Comparison of ENCODE assay signal across 33 cellular contexts in genomic region chr19:50823389-50824042, GRCh38. TPM values are rescaled to one million over a fixed set of nuclear protein-coding genes. Genes with fewer than 3 reads are reported as not detected.
DNase-seq lines count a peak whose midpoint lies in the region; ATAC-seq, FAIRE-seq and TF ChIP-seq lines count a peak whose summit lies in the region.
"Had no signal": no experiment of that assay in that cellular context is flagged by ENCODE, and none has a peak within 500 bp of the region (broad histone marks: within the 10 kb centered on the region; RNA-seq: fewer than 3 reads in every experiment).

KLK1 (minus strand) TSS chr19:50823787; CDS start chr19:50823748, 39 bp downstream.

- H3K27me3 ChIP-seq in SJCRH30 = 0 out of 2 replicates have a peak, but pooled peaks cover 3% of the 10 kb centered on the region
- peaks cover 12% of the 10 kb centered on the region for H3K27me3 ChIP-seq in effector memory CD4-positive, alpha-beta T cell (replicated peaks; ENCODE audit: control insufficient read depth, insufficient read depth, low read length, poor library complexity, severe bottlenecking)

- no peak for TF ChIP-seq CTCF in D721Med (IDR thresholded peaks at IDR 0.05; ENCODE audit: insufficient read depth, missing control alignments)

- H3K9me3 ChIP-seq in SJCRH30 (replicated peaks) = no peaks in the 10 kb centered on the region
- H3K9me3 ChIP-seq in effector memory CD4-positive, alpha-beta T cell (ENCODE audit: control insufficient read depth, low read length) = no peaks in the 10 kb centered on the region
- H3K9me3 ChIP-seq: esophagus muscularis mucosa, heart right ventricle had no signal

- H3K27ac ChIP-seq in SJCRH30 = no peak within 1 kb of the TSS
- H3K27ac ChIP-seq in effector memory CD4-positive, alpha-beta T cell (ENCODE audit: insufficient read depth, low read length, poor library complexity, severe bottlenecking) = no peak within 1 kb of the TSS
- H3K27ac ChIP-seq: cardiac muscle cell, esophagus muscularis mucosa, foreskin keratinocyte, heart right ventricle, stomach, tibial nerve had no signal

- peak; percentile 4 for ATAC-seq in stimulated activated memory B cell treated with anti-CD40 and anti-IgM and Interleukin-4, amounts not matched to agents 10 μg/mL and 1 μg/mL and 100 μg/mL, for 72 hours
- ATAC-seq: activated CD4-positive, CD25-positive, alpha-beta regulatory T cell treated with anti-CD3 and anti-CD28 coated beads, Interleukin-2, amount 50 U/mL, for 24 hours; activated CD8-positive, alpha-beta T cell treated with anti-CD3 and anti-CD28 coated beads for 36 hours; foreskin keratinocyte had no signal

- peaks cover 34% of the 10 kb centered on the region for H3K27me3 Mint-ChIP-seq in stimulated activated memory B cell treated with anti-CD40 and anti-IgM and Interleukin-4, amounts not matched to agents 10 μg/mL and 1 μg/mL and 100 μg/mL, for 72 hours

- H3K27ac Mint-ChIP-seq in stimulated activated memory B cell treated with anti-CD40 and anti-IgM and Interleukin-4, amounts not matched to agents 10 μg/mL and 1 μg/mL and 100 μg/mL, for 72 hours = peak within 1 kb of the TSS; percentile 75
- H3K27ac Mint-ChIP-seq: activated CD8-positive, alpha-beta T cell treated with anti-CD3 and anti-CD28 coated beads for 36 hours; activated naive CD8-positive, alpha-beta T cell treated with anti-CD3 and anti-CD28 coated beads for 36 hours; activated T-helper 2 cell treated with anti-CD3 and anti-CD28 coated beads, Interferon-gamma antibody, Interleukin-2, Interleukin-4, amounts not matched to agents 10 μg/mL and 5 μg/mL and 100 μg/mL, durations not matched to agents 14 hours and 24 hours and 36 hours; endodermal cell had no signal

- peaks cover 11% of the 10 kb centered on the region; the same call in 1 of the 2 replicates for H3K4me1 ChIP-seq in SJCRH30
- H3K4me1 ChIP-seq in effector memory CD4-positive, alpha-beta T cell (ENCODE audit: control insufficient read depth, insufficient read depth, low read length, poor library complexity, severe bottlenecking) = peaks cover 1% of the 10 kb centered on the region
- H3K4me1 ChIP-seq: foreskin keratinocyte had no signal

- H3K4me1 Mint-ChIP-seq in stimulated activated memory B cell treated with anti-CD40 and anti-IgM and Interleukin-4, amounts not matched to agents 10 μg/mL and 1 μg/mL and 100 μg/mL, for 72 hours = peaks cover 56% of the 10 kb centered on the region

- no peak within 1 kb of the TSS for H3K4me3 ChIP-seq in SJCRH30
- no peak within 1 kb of the TSS for H3K4me3 ChIP-seq in effector memory CD4-positive, alpha-beta T cell (ENCODE audit: insufficient read depth, low read depth, low read length, poor library complexity, severe bottlenecking)
- H3K4me3 ChIP-seq: cardiac muscle cell, esophagus muscularis mucosa, heart right ventricle, stomach, tibial nerve had no signal

- peaks cover 5% of the 10 kb centered on the region for H3K9me3 Mint-ChIP-seq in stimulated activated memory B cell treated with anti-CD40 and anti-IgM and Interleukin-4, amounts not matched to agents 10 μg/mL and 1 μg/mL and 100 μg/mL, for 72 hours
- H3K9me3 Mint-ChIP-seq: activated CD8-positive, alpha-beta T cell treated with anti-CD3 and anti-CD28 coated beads for 36 hours; activated naive CD8-positive, alpha-beta T cell treated with anti-CD3 and anti-CD28 coated beads for 36 hours; activated T-helper 2 cell treated with anti-CD3 and anti-CD28 coated beads, Interferon-gamma antibody, Interleukin-2, Interleukin-4, amounts not matched to agents 10 μg/mL and 5 μg/mL and 100 μg/mL, durations not matched to agents 14 hours and 24 hours and 36 hours; endodermal cell had no signal

- DNase-seq in D721Med (ENCODE audit: insufficient read length, low spot score) = peak; percentile 11
- DNase-seq in SJCRH30 = peak; percentile 29 to 30
- DNase-seq in islet precursor cell = peak; percentile 37
- DNase-seq in activated CD4-positive, alpha-beta T cell treated with anti-CD3 and anti-CD28 coated beads, Interleukin-2, amount 50 U/mL, for 4 hours = no peak
- no peak for DNase-seq in stimulated activated CD4-positive, alpha-beta T cell treated with anti-CD3 and anti-CD28 coated beads, Interleukin-2, amount 100 ng/mL, for 48 hours
- DNase-seq in NCI-H2107 (lab: John Stamatoyannopoulos, UW) = no peak
- DNase-seq in effector memory CD4-positive, alpha-beta T cell = no peak
- DNase-seq: activated CD8-positive, alpha-beta T cell treated with anti-CD3 and anti-CD28 coated beads for 36 hours; activated naive CD8-positive, alpha-beta T cell treated with anti-CD3 and anti-CD28 coated beads for 36 hours; C1 segment of cervical spinal cord; cortex of kidney; endodermal cell; foreskin keratinocyte; GOT3; heart right ventricle; IMR-90; left cardiac atrium; mesendoderm; NCI-H1092 treated with DMSO at 0.1 percent for 48 hours; NCI-H187 treated with DMSO at 0.1 percent for 48 hours; NCI-H526 treated with DMSO at 0.1 percent for 48 hours; stomach; T-helper 1 cell had no signal

- FAIRE-seq in D721Med (lab: Jason Lieb, UNC) = no peak
- FAIRE-seq: GM12891, TTC549 had no signal

- H3K36me3 ChIP-seq in SJCRH30 = no peaks in the 10 kb centered on the region
- no peaks in the 10 kb centered on the region for H3K36me3 ChIP-seq in effector memory CD4-positive, alpha-beta T cell (ENCODE audit: control insufficient read depth, insufficient read depth, low read length)
- H3K36me3 ChIP-seq: cardiac muscle cell, esophagus muscularis mucosa, heart right ventricle, stomach, tibial nerve had no signal

- H3K4me3 Mint-ChIP-seq in stimulated activated memory B cell treated with anti-CD40 and anti-IgM and Interleukin-4, amounts not matched to agents 10 μg/mL and 1 μg/mL and 100 μg/mL, for 72 hours = no peak within 1 kb of the TSS
- H3K4me3 Mint-ChIP-seq: activated CD8-positive, alpha-beta T cell treated with anti-CD3 and anti-CD28 coated beads for 36 hours; activated naive CD8-positive, alpha-beta T cell treated with anti-CD3 and anti-CD28 coated beads for 36 hours; endodermal cell had no signal

- no peaks in the 10 kb centered on the region for H3K36me3 Mint-ChIP-seq in stimulated activated memory B cell treated with anti-CD40 and anti-IgM and Interleukin-4, amounts not matched to agents 10 μg/mL and 1 μg/mL and 100 μg/mL, for 72 hours
- H3K36me3 Mint-ChIP-seq: activated naive CD8-positive, alpha-beta T cell treated with anti-CD3 and anti-CD28 coated beads for 36 hours had no signal

RNA-seq across cellular contexts. Expression of gene KLK1, which starts in this region (rescaled TPM):
- 0.13 and 0.18 TPM in 2 replicates for total RNA-seq in SJCRH30 (2014; rRNA removed; shearing (Covaris generic))
- total RNA-seq: cardiac muscle cell, Daoy, esophagus muscularis mucosa, IMR-90, pulmonary artery endothelial cell had no signal

Comparison
In these comparisons a context has a peak if more than half of its experiments do, and no peak if none do; other contexts are left out.
1. Peak in DNase-seq in SJCRH30; RNA of the gene not detected or under 1 TPM.
2. DNase-seq: peak in D721Med (single experiment) and islet precursor cell (single experiment); none in activated CD4-positive, alpha-beta T cell treated with anti-CD3 and anti-CD28 coated beads, Interleukin-2, amount 50 U/mL, for 4 hours (0 of 2), stimulated activated CD4-positive, alpha-beta T cell treated with anti-CD3 and anti-CD28 coated beads, Interleukin-2, amount 100 ng/mL, for 48 hours (0 of 2), NCI-H2107 (single experiment) and effector memory CD4-positive, alpha-beta T cell (0 of 3).